15 cellular contexts compared by ENCODE assay signal in genomic region chr3:187681756-187682155, GRCh38. TPM values are rescaled to one million over a fixed set of nuclear protein-coding genes. Genes with fewer than 3 reads are reported as not detected.
"Had no signal": no experiment of that assay in that cellular context is flagged by ENCODE, and none has a peak within 500 bp of the region (broad histone marks: within the 10 kb centered on the region; RNA-seq: fewer than 3 reads in every experiment).

No MANE protein-coding gene starts in this region.

RNA-seq across cellular contexts. Expression of gene SST, which starts 11.6 kb away (rescaled TPM):
- total RNA-seq: activated B cell treated with CpG ODN at 0.5 μM for 24 hours; activated CD4-positive, alpha-beta memory T cell treated with anti-CD3 and anti-CD28 coated beads for 36 hours; activated CD4-positive, alpha-beta memory T cell treated with anti-CD3 and anti-CD28 coated beads, Interleukin-2, amount 10 ng/mL, durations not matched to agents 7 days and 5 days; activated CD4-positive, alpha-beta T cell treated with anti-CD3 and anti-CD28 coated beads for 36 hours; activated CD4-positive, alpha-beta T cell treated with anti-CD3 and anti-CD28 coated beads, Interleukin-2, amount 10 ng/mL, durations not matched to agents 24 days and 14 days; activated CD4-positive, alpha-beta T cell treated with anti-CD3 and anti-CD28 coated beads, Interleukin-2, amount 10 ng/mL, durations not matched to agents 7 days and 5 days; activated CD8-positive, alpha-beta memory T cell treated with anti-CD3 and anti-CD28 coated beads for 36 hours; activated CD8-positive, alpha-beta memory T cell treated with anti-CD3 and anti-CD28 coated beads, Interleukin-2, amount 10 ng/mL, durations not matched to agents 7 days and 5 days; activated CD8-positive, alpha-beta T cell treated with anti-CD3 and anti-CD28 coated beads for 36 hours; activated CD8-positive, alpha-beta T cell treated with anti-CD3 and anti-CD28 coated beads, Interleukin-2, amount 10 ng/mL, durations not matched to agents 7 days and 5 days; T-cell; T-helper 1 cell treated with Interleukin-12 subunit alpha and Interleukin-12 subunit beta and Interleukin-4 antibody, amounts not matched to agents 30 ng/mL and 1 ng/mL, for 36 hours; T-helper 17 cell; T-helper 2 cell treated with Interferon-gamma antibody and Interleukin-4, amounts not matched to agents 100 ng/mL and 5 ng/mL, for 36 hours had no signal

RNA-seq across cellular contexts. Expression of gene RTP2, which starts 20.6 kb away (rescaled TPM):
- total RNA-seq: activated B cell treated with CpG ODN at 0.5 μM for 24 hours; activated CD4-positive, alpha-beta memory T cell treated with anti-CD3 and anti-CD28 coated beads for 36 hours; activated CD4-positive, alpha-beta memory T cell treated with anti-CD3 and anti-CD28 coated beads, Interleukin-2, amount 10 ng/mL, durations not matched to agents 7 days and 5 days; activated CD4-positive, alpha-beta T cell treated with anti-CD3 and anti-CD28 coated beads for 36 hours; activated CD4-positive, alpha-beta T cell treated with anti-CD3 and anti-CD28 coated beads, Interleukin-2, amount 10 ng/mL, durations not matched to agents 24 days and 14 days; activated CD4-positive, alpha-beta T cell treated with anti-CD3 and anti-CD28 coated beads, Interleukin-2, amount 10 ng/mL, durations not matched to agents 7 days and 5 days; activated CD8-positive, alpha-beta memory T cell treated with anti-CD3 and anti-CD28 coated beads for 36 hours; activated CD8-positive, alpha-beta memory T cell treated with anti-CD3 and anti-CD28 coated beads, Interleukin-2, amount 10 ng/mL, durations not matched to agents 7 days and 5 days; activated CD8-positive, alpha-beta T cell treated with anti-CD3 and anti-CD28 coated beads for 36 hours; activated CD8-positive, alpha-beta T cell treated with anti-CD3 and anti-CD28 coated beads, Interleukin-2, amount 10 ng/mL, durations not matched to agents 7 days and 5 days; T-cell; T-helper 1 cell treated with Interleukin-12 subunit alpha and Interleukin-12 subunit beta and Interleukin-4 antibody, amounts not matched to agents 30 ng/mL and 1 ng/mL, for 36 hours; T-helper 17 cell; T-helper 2 cell treated with Interferon-gamma antibody and Interleukin-4, amounts not matched to agents 100 ng/mL and 5 ng/mL, for 36 hours; WTC11 had no signal
